8 cellular contexts compared by ENCODE assay signal in the genomic region with DNA sequence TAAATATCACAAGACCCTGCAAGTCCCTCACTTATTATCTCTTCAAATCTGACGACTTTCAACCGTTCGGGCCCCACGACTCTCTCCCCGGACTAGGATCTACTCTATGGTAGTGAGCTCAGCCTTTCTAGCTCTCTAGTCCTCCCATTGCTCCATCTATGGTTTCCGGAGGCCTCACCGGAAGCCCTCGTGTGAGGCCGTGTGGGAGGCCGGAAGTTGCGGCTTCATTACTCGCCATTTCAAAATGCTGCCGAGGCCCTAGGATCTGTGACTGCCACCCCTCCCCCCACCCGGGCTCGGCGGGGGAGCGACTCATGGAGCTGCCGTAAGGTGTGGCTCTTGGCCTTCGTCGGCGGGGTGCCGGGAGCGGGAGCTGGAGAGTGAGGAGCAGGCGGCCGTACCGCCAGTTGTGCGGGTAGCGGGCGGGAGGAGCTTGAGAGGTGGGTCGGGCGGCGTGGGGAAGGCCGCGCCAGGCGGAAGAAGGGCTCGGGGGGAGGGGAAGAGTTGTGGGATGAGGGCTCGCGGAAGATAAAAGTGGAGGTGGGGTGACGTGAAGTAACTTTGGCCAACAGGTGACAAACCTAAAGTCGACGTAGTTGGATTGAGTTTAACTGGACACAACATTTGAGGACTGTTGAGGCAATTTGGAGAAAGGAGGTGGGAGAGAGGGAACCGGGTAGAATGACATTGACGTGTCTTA. TPM values are rescaled to one million over a fixed set of nuclear protein-coding genes. Genes with fewer than 3 reads are reported as not detected.
DNase-seq lines count a peak whose midpoint lies in the region; ATAC-seq lines count a peak whose summit lies in the region.

A gene with protein sequence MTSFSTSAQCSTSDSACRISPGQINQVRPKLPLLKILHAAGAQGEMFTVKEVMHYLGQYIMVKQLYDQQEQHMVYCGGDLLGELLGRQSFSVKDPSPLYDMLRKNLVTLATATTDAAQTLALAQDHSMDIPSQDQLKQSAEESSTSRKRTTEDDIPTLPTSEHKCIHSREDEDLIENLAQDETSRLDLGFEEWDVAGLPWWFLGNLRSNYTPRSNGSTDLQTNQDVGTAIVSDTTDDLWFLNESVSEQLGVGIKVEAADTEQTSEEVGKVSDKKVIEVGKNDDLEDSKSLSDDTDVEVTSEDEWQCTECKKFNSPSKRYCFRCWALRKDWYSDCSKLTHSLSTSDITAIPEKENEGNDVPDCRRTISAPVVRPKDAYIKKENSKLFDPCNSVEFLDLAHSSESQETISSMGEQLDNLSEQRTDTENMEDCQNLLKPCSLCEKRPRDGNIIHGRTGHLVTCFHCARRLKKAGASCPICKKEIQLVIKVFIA (plus strand): TSS at position 227 of the 700 bp plus-strand sequence. CDS start 9,113 bp downstream, outside the sequence.

- H3K9me3 Mint-ChIP-seq in activated CD4-positive, alpha-beta T cell treated with anti-CD3 and anti-CD28 coated beads, Interleukin-2, amount 10 ng/mL, durations not matched to agents 24 days and 14 days = peaks cover 1% of the 10 kb centered on the region

- H3K4me1 Mint-ChIP-seq in activated CD4-positive, alpha-beta T cell treated with anti-CD3 and anti-CD28 coated beads, Interleukin-2, amount 10 ng/mL, durations not matched to agents 24 days and 14 days = peaks cover 33% of the 10 kb centered on the region

- no peaks in the 10 kb centered on the region for H3K27me3 Mint-ChIP-seq in activated CD4-positive, alpha-beta T cell treated with anti-CD3 and anti-CD28 coated beads, Interleukin-2, amount 10 ng/mL, durations not matched to agents 24 days and 14 days

- intact Hi-C loops in activated CD4-positive, alpha-beta T cell treated with anti-CD3 and anti-CD28 coated beads, Interleukin-2, amount 10 ng/mL, durations not matched to agents 24 days and 14 days (cut with micrococcal nuclease) = loop anchor here (1.0 kb wide), 3 partner anchors 9 to 655 kb away; a partner anchor contains a TSS

- no peak within 1 kb of the TSS for H3K27ac Mint-ChIP-seq in activated CD4-positive, alpha-beta T cell treated with anti-CD3 and anti-CD28 coated beads, Interleukin-2, amount 10 ng/mL, durations not matched to agents 24 days and 14 days

- DNase-seq in C1 segment of cervical spinal cord (lab: John Stamatoyannopoulos, UW) = peak; percentile 51 to 95 (median 90)
- peak; percentile 99 for DNase-seq in NCI-H69 (lab: John Stamatoyannopoulos, UW)
- DNase-seq in activated CD4-positive, alpha-beta T cell treated with anti-CD3 and anti-CD28 coated beads, Interleukin-2, amount 10 ng/mL, durations not matched to agents 24 days and 14 days = peak; percentile 97
- DNase-seq in cortex of kidney (lab: John Stamatoyannopoulos, UW) = peak; percentile 25
- DNase-seq in left kidney (ENCODE audit: low read depth, low spot score) = peak; percentile 99
- DNase-seq in stimulated activated CD4-positive, alpha-beta T cell treated with anti-CD3 and anti-CD28 coated beads, Interleukin-1b, Interleukin-23, amount 100 ng/mL, for 48 hours = peak; percentile 97

- H3K36me3 Mint-ChIP-seq in activated CD4-positive, alpha-beta T cell treated with anti-CD3 and anti-CD28 coated beads, Interleukin-2, amount 10 ng/mL, durations not matched to agents 24 days and 14 days (ENCODE audit: low read depth) = peaks cover 29% of the 10 kb centered on the region

- H3K4me3 Mint-ChIP-seq in activated CD4-positive, alpha-beta T cell treated with anti-CD3 and anti-CD28 coated beads, Interleukin-2, amount 10 ng/mL, durations not matched to agents 24 days and 14 days = no peak within 1 kb of the TSS

- ATAC-seq in GM19395 (IDR thresholded peaks at IDR 0.05; ENCODE audit: unreplicated experiment) (peak; percentile 78), HG03521 (IDR thresholded peaks at IDR 0.05; ENCODE audit: unreplicated experiment) (peak; percentile 77)

RNA-seq across cellular contexts. Expression of the gene that starts here (rescaled TPM):
- total RNA-seq in activated CD4-positive, alpha-beta T cell treated with anti-CD3 and anti-CD28 coated beads, Interleukin-2, amount 10 ng/mL, durations not matched to agents 24 days and 14 days = 81.5 and 85.5 TPM in 2 replicates

Comparison
In these comparisons a context has a peak if more than half of its experiments do, and no peak if none do; other contexts are left out.
1. Peak in every context shown above with its lines: DNase-seq and ATAC-seq.
2. DNase-seq: peak in every context shown above with its lines; median percentile 99 in NCI-H69; 99 in left kidney; 97 in activated CD4-positive, alpha-beta T cell treated with anti-CD3 and anti-CD28 coated beads, Interleukin-2, amount 10 ng/mL, durations not matched to agents 24 days and 14 days; 97 in stimulated activated CD4-positive, alpha-beta T cell treated with anti-CD3 and anti-CD28 coated beads, Interleukin-1b, Interleukin-23, amount 100 ng/mL, for 48 hours; 90 in C1 segment of cervical spinal cord; 25 in cortex of kidney.